Comparison of ENCODE assay signal across 9 cellular contexts in genomic region chr1:118136511-118136937, GRCh38. TPM values are rescaled to one million over a fixed set of nuclear protein-coding genes. Genes with fewer than 3 reads are reported as not detected.
DNase-seq lines count a peak whose midpoint lies in the region; ATAC-seq, FAIRE-seq and TF ChIP-seq lines count a peak whose summit lies in the region.
"Had no signal": no experiment of that assay in that cellular context is flagged by ENCODE, and none has a peak within 500 bp of the region (broad histone marks: within the 10 kb centered on the region; RNA-seq: fewer than 3 reads in every experiment).

No MANE protein-coding gene starts in this region.

- H3K27me3 ChIP-seq in HepG2 (ENCODE audit: control insufficient read depth in 1 of 2, insufficient read depth in 2 of 2, low read length in 2 of 2) = no peaks in the 10 kb centered on the region

- no peaks in the 10 kb centered on the region for H3K9me3 ChIP-seq in HepG2 (ENCODE audit: low read length)

- peak; percentile 97 for ATAC-seq in GM19455 (IDR thresholded peaks at IDR 0.05; ENCODE audit: unreplicated experiment)
- peak; percentile 100 for ATAC-seq in HG03378 (IDR thresholded peaks at IDR 0.05; ENCODE audit: unreplicated experiment)
- ATAC-seq in HepG2 = no peak

- no peak for TF ChIP-seq EP300 in HepG2 (IDR thresholded peaks at IDR 0.05; ENCODE audit: low read depth in 2 of 2, low read length in 2 of 2)
- TF ChIP-seq EP300 in HepG2 (CRISPR knock-in tag; IDR thresholded peaks at IDR 0.05; ENCODE audit: borderline replicate concordance) = no peak

- no peak for TF ChIP-seq RAD21 in HepG2 (CRISPR knock-in tag; IDR thresholded peaks at IDR 0.05)

- intact Hi-C loops in HepG2 (cut with micrococcal nuclease; ENCODE audit: unreplicated experiment) = no loop called here

- WGBS in HepG2 (ENCODE audit: low lambda C conversion rate) = 0% methylated on average over 4 of the region's 4 CpGs

- in situ Hi-C loops in KBM-7 (cut with MboI; ENCODE audit: low pct_unique_long_range_greater_than_20kb, low sequenced_read_pairs) (no loop called here), HepG2 (cut with HindIII; ENCODE audit: extremely low pct_ligation_motif_present, low pct_unique_long_range_greater_than_20kb) (no loop called here)

- no TSS peak for BruUV-seq in HepG2 (replicated peaks; lab: Mats Ljungman, UMichigan)

- H3K4me3 ChIP-seq in cardiac fibroblast (replicated peaks in 1 of 2; ENCODE audit: low read depth in 2 of 2, low read length in 2 of 2) (no peak overlapping the region), HepG2 (replicated peaks in 1 of 3; ENCODE audit: insufficient read depth in 1 of 3, low read depth in 2 of 3, low read length in 3 of 3) (no peak overlapping the region)

- no peaks in the 10 kb centered on the region for H3K4me1 ChIP-seq in HepG2 (ENCODE audit: insufficient read depth, low read length)

- TF ChIP-seq POLR2A in HepG2 (IDR thresholded peaks at IDR 0.05; ENCODE audit: insufficient read depth in 1 of 2, low read depth in 2 of 2, low read length in 2 of 2) = no peak

- no peaks in the 10 kb centered on the region for H3K79me2 ChIP-seq in HepG2 (ENCODE audit: insufficient read depth, low read length)

- H3K4me2 ChIP-seq in HepG2 (ENCODE audit: low read depth, low read length) = no peak overlapping the region

- no peaks in the 10 kb centered on the region for H3K36me3 ChIP-seq in HepG2 (replicated peaks in 1 of 2; ENCODE audit: control insufficient read depth in 1 of 2, insufficient read depth in 2 of 2, low read length in 2 of 2)

- CTCF ChIA-PET in HepG2 (lab: Yijun Ruan, JAX; ENCODE audit: low intra/inter-chr PET ratio, low total read pairs) = no interaction called here

- H2AFZ ChIP-seq in HepG2 (ENCODE audit: low read length) = no peak overlapping the region

- POLR2A ChIA-PET in HepG2 (lab: Yijun Ruan, JAX) = no interaction called here

- H3K27ac ChIP-seq in HepG2 (ENCODE audit: extremely low read length, insufficient read depth, low read length) = no peak overlapping the region
- H3K27ac ChIP-seq: HL-60 had no signal

- H3K9ac ChIP-seq in HepG2 (ENCODE audit: insufficient read depth, low read depth, low read length) = no peak overlapping the region

- peak; percentile 89 for DNase-seq in Daoy (ENCODE audit: low read depth)
- DNase-seq in cardiac fibroblast (ENCODE audit: low read depth in 2 of 2) = peak; percentile 57 to 69
- DNase-seq in stimulated activated CD4-positive, alpha-beta T cell treated with anti-CD3 and anti-CD28 coated beads, Interleukin-4, amount 100 ng/mL, for 48 hours (ENCODE audit: low read depth in 2 of 2) = peak; percentile 12 to 27
- no peak for DNase-seq in NCI-H345 (lab: John Stamatoyannopoulos, UW)
- no peak for DNase-seq in KBM-7
- DNase-seq in HepG2 (ENCODE audit: low spot score) = no peak

- no peaks in the 10 kb centered on the region for H4K20me1 ChIP-seq in HepG2 (ENCODE audit: insufficient read depth, low read length)

- no peak for FAIRE-seq in HepG2 (lab: Jason Lieb, UNC)

- TF ChIP-seq CTCF in cardiac fibroblast (IDR thresholded peaks at IDR 0.05; ENCODE audit: low read depth, low read length) = no peak
- TF ChIP-seq CTCF in HepG2 (CRISPR knock-in tag; IDR thresholded peaks at IDR 0.05) = no peak

TF ChIP-seq in HepG2, 621 proteins besides CTCF, POLR2A, EP300 and RAD21:
- TF ChIP-seq ZNF614 (CRISPR knock-in tag; IDR thresholded peaks at IDR 0.05; ENCODE audit: borderline replicate concordance) (no peak), PLRG1 (conservative IDR thresholded peaks at IDR 0.05) (no peak), ZSCAN31 (CRISPR knock-in tag; IDR thresholded peaks at IDR 0.05; ENCODE audit: low read depth) (no peak), SOX5 (CRISPR knock-in tag; IDR thresholded peaks at IDR 0.05; ENCODE audit: borderline replicate concordance) (no peak), NCOA2 (CRISPR knock-in tag; IDR thresholded peaks at IDR 0.05) (no peak), NFYC (CRISPR knock-in tag; IDR thresholded peaks at IDR 0.05) (no peak), ZBTB2 (CRISPR knock-in tag; IDR thresholded peaks at IDR 0.05; ENCODE audit: low read depth) (no peak), ZNF746 (CRISPR knock-in tag; IDR thresholded peaks at IDR 0.05) (no peak), ZNF530 (CRISPR knock-in tag; IDR thresholded peaks at IDR 0.05; ENCODE audit: low read depth) (no peak), HDAC2 (CRISPR knock-in tag; IDR thresholded peaks at IDR 0.05) (no peak), MXI1 (IDR thresholded peaks at IDR 0.05; ENCODE audit: borderline replicate concordance, low read depth, low read length) (no peak), YY1 (IDR thresholded peaks at IDR 0.05; ENCODE audit: insufficient read depth, insufficient replicate concordance, low read depth, low read length) (no peak), MTA1 (CRISPR knock-in tag; IDR thresholded peaks at IDR 0.05; ENCODE audit: borderline replicate concordance) (no peak), EED (CRISPR knock-in tag; IDR thresholded peaks at IDR 0.05) (no peak), TCF12 (IDR thresholded peaks at IDR 0.05) (no peak), TCF12 (CRISPR knock-in tag; IDR thresholded peaks at IDR 0.05) (no peak), ZMAT3 (CRISPR knock-in tag; conservative IDR thresholded peaks at IDR 0.05) (no peak), NR2C2 (CRISPR knock-in tag; IDR thresholded peaks at IDR 0.05; ENCODE audit: borderline replicate concordance) (no peak), ZMYM2 (CRISPR knock-in tag; IDR thresholded peaks at IDR 0.05) (no peak), MEF2D (CRISPR knock-in tag; IDR thresholded peaks at IDR 0.05) (no peak)

RNA-seq across cellular contexts. Expression of gene SPAG17, which starts 48.5 kb away (rescaled TPM):
- total RNA-seq in Daoy (2014; rRNA removed; shearing (Covaris generic)) = not detected in 2 replicates
- not detected in 2 replicates for total RNA-seq in HepG2 (2016; rRNA removed; fragmentation: Illumina TruSeq; extraction: Trizol)
- not detected in 2 replicates for total RNA-seq in HepG2 (2016; cell fraction: cytosol; rRNA removed; fragmentation: Illumina TruSeq; extraction: Trizol; ENCODE audit: low read depth)
- total RNA-seq in HepG2 (2016; cell fraction: insoluble cytoplasmic fraction; rRNA removed; fragmentation: Illumina TruSeq; extraction: Trizol) = not detected in 2 replicates
- total RNA-seq in HepG2 (2016; cell fraction: membrane; rRNA removed; fragmentation: Illumina TruSeq; extraction: Trizol) = not detected in 2 replicates
- not detected in 2 replicates for total RNA-seq in HepG2 (2016; cell fraction: nucleus; rRNA removed; fragmentation: Illumina TruSeq; extraction: Trizol)
- not detected in 2 replicates for polyA plus RNA-seq in HepG2 (2011; rRNA removed)
- not detected in 2 replicates for polyA plus RNA-seq in HepG2 (2011; cell fraction: cytosol; rRNA removed)
- polyA plus RNA-seq in HepG2 (2011; cell fraction: nucleus; rRNA removed) = not detected in 2 replicates
- not detected in 2 replicates for polyA plus RNA-seq in HepG2 (2012)
- polyA plus RNA-seq in HepG2 (2016; cell fraction: cytosol; fragmentation: Illumina TruSeq; extraction: Trizol; ENCODE audit: low read depth) = not detected in 2 replicates
- not detected in 2 replicates for polyA plus RNA-seq in HepG2 (2016; cell fraction: insoluble cytoplasmic fraction; fragmentation: Illumina TruSeq; extraction: Trizol; ENCODE audit: low read depth)
- not detected in 2 replicates for polyA plus RNA-seq in HepG2 (2016; cell fraction: membrane; fragmentation: Illumina TruSeq; extraction: Trizol; ENCODE audit: low read depth)
- polyA plus RNA-seq in HepG2 (2016; cell fraction: nucleus; fragmentation: Illumina TruSeq; extraction: Trizol; ENCODE audit: insufficient read depth, low read depth) = not detected in 2 replicates
- not detected in 2 replicates for polyA minus RNA-seq in HepG2 (2011; rRNA and poly(A)+ RNA removed; ENCODE audit: low replicate concordance)
- polyA minus RNA-seq in HepG2 (2011; cell fraction: cytosol; rRNA and poly(A)+ RNA removed) = not detected in 2 replicates
- not detected in 2 replicates for polyA minus RNA-seq in HepG2 (2011; cell fraction: nucleus; rRNA and poly(A)+ RNA removed)

Comparison
In these comparisons a context has a peak if more than half of its experiments do, and no peak if none do; other contexts are left out.
1. DNase-seq: peak in Daoy (single experiment), cardiac fibroblast (2 of 2) and stimulated activated CD4-positive, alpha-beta T cell treated with anti-CD3 and anti-CD28 coated beads, Interleukin-4, amount 100 ng/mL, for 48 hours (2 of 2); none in NCI-H345 (single experiment), KBM-7 (single experiment) and HepG2 (single experiment).